Comparison of ENCODE assay signal across 1 cellular context in genomic region chr7:131544449-131545425, GRCh38.
TF ChIP-seq lines count a peak whose summit lies in the region.

No MANE protein-coding gene starts in this region.

TF ChIP-seq in K562, 482 proteins besides CTCF, POLR2A, EP300 and RAD21 (continued from another document and continues in another):
- TF ChIP-seq MLLT1 (IDR thresholded peaks at IDR 0.05) (0 out of 4 replicates have a peak, but pooled peaks of 1 of the 2 experiments have one; percentile 61), FUS (optimal IDR thresholded peaks at IDR 0.05; ENCODE audit: low read depth, low read length) (no peak), MYC (IDR thresholded peaks at IDR 0.05; ENCODE audit: low read depth, low read length) (0 out of 2 replicates have a peak, but pooled peaks have one; percentile 28), MYC (CRISPR knock-in tag; IDR thresholded peaks at IDR 0.05; ENCODE audit: borderline replicate concordance, low read depth) (no peak), MCM5 (IDR thresholded peaks at IDR 0.05; ENCODE audit: low read depth) (no peak), MAFK (IDR thresholded peaks at IDR 0.05; ENCODE audit: low read length) (no peak), HOMEZ (CRISPR knock-in tag; IDR thresholded peaks at IDR 0.05) (no peak), FOSL1 (tag; conservative IDR thresholded peaks at IDR 0.05) (no peak), HDGF (IDR thresholded peaks at IDR 0.05) (0 out of 2 replicates have a peak, but pooled peaks have one; percentile 27), YY1 (IDR thresholded peaks at IDR 0.05; ENCODE audit: borderline replicate concordance in 1 of 3, control insufficient read depth in 1 of 3, extremely low read depth in 1 of 3, insufficient read depth in 3 of 3, insufficient read length in 1 of 3, insufficient replicate concordance in 2 of 3, low read depth in 1 of 3, low read length in 2 of 3) (peak in 1 of 3 experiments; percentile 63), ARID4B (CRISPR knock-in tag; IDR thresholded peaks at IDR 0.05) (no peak), CAMTA2 (CRISPR knock-in tag; conservative IDR thresholded peaks at IDR 0.05) (no peak), HMG20A (CRISPR knock-in tag; conservative IDR thresholded peaks at IDR 0.05) (no peak), VEZF1 (CRISPR knock-in tag; IDR thresholded peaks at IDR 0.05) (no peak), HDAC3 (IDR thresholded peaks at IDR 0.05; ENCODE audit: borderline replicate concordance, partially characterized antibody) (no peak), KLF6 (CRISPR knock-in tag; IDR thresholded peaks at IDR 0.05; ENCODE audit: borderline replicate concordance) (no peak), ZFP30 (CRISPR knock-in tag; IDR thresholded peaks at IDR 0.05; ENCODE audit: borderline replicate concordance) (no peak), GTF3C2 (IDR thresholded peaks at IDR 0.05; ENCODE audit: borderline replicate concordance, extremely low read depth, insufficient read length) (no peak), SREBF2 (CRISPR knock-in tag; IDR thresholded peaks at IDR 0.05) (no peak), THAP12 (CRISPR knock-in tag; IDR thresholded peaks at IDR 0.05) (no peak), NCOA4 (IDR thresholded peaks at IDR 0.05; ENCODE audit: partially characterized antibody) (no peak), ZSCAN29 (IDR thresholded peaks at IDR 0.05) (no peak), MEIS2 (IDR thresholded peaks at IDR 0.05; ENCODE audit: partially characterized antibody) (peak; percentile 15), RREB1 (CRISPR knock-in tag; IDR thresholded peaks at IDR 0.05) (0 out of 2 replicates have a peak, but pooled peaks have one; percentile 19), STAG1 (CRISPR knock-in tag; IDR thresholded peaks at IDR 0.05; ENCODE audit: borderline replicate concordance) (peak; percentile 85; the same call in 1 of the 2 replicates), ETV1 (tag; conservative IDR thresholded peaks at IDR 0.05; ENCODE audit: low read depth) (0 out of 2 replicates have a peak, but pooled peaks have one; percentile 7), ZKSCAN1 (IDR thresholded peaks at IDR 0.05; ENCODE audit: low read depth, low read length) (no peak), ZNF277 (CRISPR knock-in tag; IDR thresholded peaks at IDR 0.05; ENCODE audit: borderline replicate concordance) (no peak), RB1 (IDR thresholded peaks at IDR 0.05; ENCODE audit: low read depth) (0 out of 2 replicates have a peak, but pooled peaks have one; percentile 28), PREB (CRISPR knock-in tag; IDR thresholded peaks at IDR 0.05) (no peak), OTX1 (CRISPR knock-in tag; IDR thresholded peaks at IDR 0.05) (peak; percentile 27; the same call in 1 of the 2 replicates), ZNF79 (CRISPR knock-in tag; IDR thresholded peaks at IDR 0.05; ENCODE audit: low read depth) (no peak), HCFC1 (IDR thresholded peaks at IDR 0.05; ENCODE audit: low read depth, low read length) (0 out of 2 replicates have a peak, but pooled peaks have one; percentile 32)
